Comparison of ENCODE assay signal across 14 cellular contexts in the genomic region with DNA sequence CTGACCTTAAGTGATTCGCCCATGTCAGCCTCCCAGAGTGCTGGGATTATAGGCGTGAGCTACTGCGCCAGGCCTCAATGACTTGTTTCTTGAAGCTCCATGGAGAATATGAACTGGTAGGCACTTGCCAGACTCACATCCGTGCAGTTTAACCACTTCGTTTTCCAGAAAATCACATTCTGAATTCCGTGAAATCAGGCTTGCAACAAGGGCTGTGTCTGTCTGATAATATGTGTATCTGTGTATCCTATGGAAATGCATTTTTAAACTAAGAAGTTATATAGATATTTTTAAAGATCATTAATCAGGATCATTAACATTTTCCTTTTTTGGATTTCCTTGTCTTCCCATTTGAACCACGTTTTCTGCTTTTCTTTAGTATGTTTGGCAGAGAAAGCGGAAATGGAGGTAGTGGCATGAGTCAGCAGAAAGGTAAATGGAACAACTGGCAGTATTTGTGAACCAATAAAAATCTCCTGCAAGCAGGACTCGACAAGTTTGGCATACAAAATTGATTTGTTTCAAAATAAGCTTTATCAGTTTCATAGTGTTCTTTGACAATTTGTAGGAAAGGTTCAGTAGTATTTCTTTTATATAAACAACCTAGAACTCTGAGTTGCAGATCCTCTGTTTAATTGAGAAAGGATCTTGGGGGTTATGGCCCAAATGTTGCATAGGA. TPM values are rescaled to one million over a fixed set of nuclear protein-coding genes. Genes with fewer than 3 reads are reported as not detected.
DNase-seq lines count a peak whose midpoint lies in the region; ATAC-seq, FAIRE-seq and TF ChIP-seq lines count a peak whose summit lies in the region.
"Had no signal": no experiment of that assay in that cellular context is flagged by ENCODE, and none has a peak within 500 bp of the region (broad histone marks: within the 10 kb centered on the region; RNA-seq: fewer than 3 reads in every experiment).

No MANE protein-coding gene starts in this region.

- intact Hi-C loops in GM12878 (cut with micrococcal nuclease; ENCODE audit: unreplicated experiment), result no loop called here

- no peak overlapping the region for H3K4me3 ChIP-seq in CD8-positive, alpha-beta memory T cell (ENCODE audit: low read length)
- H3K4me3 ChIP-seq in HUES64 (ENCODE audit: low read length) (no peak overlapping the region), GM12878 (no peak overlapping the region), mesendoderm (ENCODE audit: low read length) (no peak overlapping the region)

- H2AFZ ChIP-seq in GM12878 (ENCODE audit: control insufficient read depth, low read depth, low read length), result no peak overlapping the region

- no peak for TF ChIP-seq RAD21 in GM12878 (IDR thresholded peaks at IDR 0.05; ENCODE audit: insufficient read depth, low read depth, low read length)

- no peaks in the 10 kb centered on the region for H3K9me3 Mint-ChIP-seq in CD8-positive, alpha-beta memory T cell
- H3K9me3 Mint-ChIP-seq: CD4-positive, alpha-beta memory T cell had no signal

- no peak overlapping the region for H2BK120ac ChIP-seq in mesendoderm (ENCODE audit: low read depth, low read length)

- peaks cover 9% of the 10 kb centered on the region for H3K36me3 ChIP-seq in CD8-positive, alpha-beta memory T cell (ENCODE audit: insufficient read depth, low read length)
- H3K36me3 ChIP-seq in HUES64 (ENCODE audit: insufficient read depth, low read length) (peaks cover 13% of the 10 kb centered on the region), GM12878 (ENCODE audit: control insufficient read depth in 2 of 2, insufficient read depth in 2 of 2, low read length in 1 of 2) (peaks cover 8 to 21% of the 10 kb centered on the region in 2 experiments), mesendoderm (ENCODE audit: control insufficient read depth, insufficient read depth, low read length) (no peaks in the 10 kb centered on the region)

- no TSS peak for BruUV-seq in GM12878 (replicated peaks; lab: Mats Ljungman, UMichigan)

- peak overlapping the region; percentile 48 for H3K27ac ChIP-seq in CD8-positive, alpha-beta memory T cell (ENCODE audit: low read depth, low read length)
- peak overlapping the region; percentile 83 for H3K27ac ChIP-seq in HUES64 (ENCODE audit: low read depth, low read length)
- H3K27ac ChIP-seq in GM12878 (ENCODE audit: control insufficient read depth, insufficient read depth), result peak overlapping the region; percentile 53; the same call in 1 of the 2 replicates
- H3K27ac ChIP-seq in mesendoderm (ENCODE audit: low read depth, low read length), result no peak overlapping the region

- H3K23ac ChIP-seq in mesendoderm (ENCODE audit: low read length), result no peak overlapping the region

- H3K4me3 Mint-ChIP-seq in CD8-positive, alpha-beta memory T cell, result no peak overlapping the region
- H3K4me3 Mint-ChIP-seq: CD4-positive, alpha-beta memory T cell had no signal

- H3K27me3 ChIP-seq in CD8-positive, alpha-beta memory T cell (ENCODE audit: insufficient read depth, low read length, poor library complexity, severe bottlenecking), result no peaks in the 10 kb centered on the region
- H3K27me3 ChIP-seq in HUES64 (ENCODE audit: insufficient read depth, low read length) (no peaks in the 10 kb centered on the region), GM12878 (replicated peaks in 1 of 2; ENCODE audit: control insufficient read depth in 2 of 2, insufficient read depth in 2 of 2, low read length in 1 of 2) (no peaks in the 10 kb centered on the region), mesendoderm (ENCODE audit: insufficient read depth, low read length, poor library complexity) (no peaks in the 10 kb centered on the region)

- peaks cover 21% of the 10 kb centered on the region for H3K4me1 ChIP-seq in CD8-positive, alpha-beta memory T cell (ENCODE audit: insufficient read depth, low read length)
- H3K4me1 ChIP-seq in HUES64 (ENCODE audit: insufficient read depth, low read length) (peaks cover 71% of the 10 kb centered on the region), GM12878 (ENCODE audit: control insufficient read depth, insufficient read depth, low read length) (peaks cover 25% of the 10 kb centered on the region), mesendoderm (ENCODE audit: control insufficient read depth, low read depth, low read length) (peaks cover 3% of the 10 kb centered on the region)

- H3K27me3 Mint-ChIP-seq in CD8-positive, alpha-beta memory T cell, result no peaks in the 10 kb centered on the region
- H3K27me3 Mint-ChIP-seq: CD4-positive, alpha-beta memory T cell had no signal

- H4K5ac ChIP-seq in mesendoderm (ENCODE audit: low read length), result no peak overlapping the region

- H3K4ac ChIP-seq in mesendoderm (ENCODE audit: low read depth, low read length), result peak overlapping the region; percentile 52

- H3K56ac ChIP-seq in mesendoderm (ENCODE audit: low read length), result peak overlapping the region; percentile 4

- TF ChIP-seq CTCF in GM12878 (IDR thresholded peaks at IDR 0.05 in 2 of 3, conservative IDR thresholded peaks at IDR 0.05 in 1 of 3; ENCODE audit: control insufficient read depth in 2 of 3, extremely low read depth in 1 of 3, insufficient read depth in 1 of 3, low read depth in 3 of 3, low read length in 3 of 3), result no peak

- TF ChIP-seq EP300 in GM12878 (IDR thresholded peaks at IDR 0.05; ENCODE audit: borderline replicate concordance in 1 of 2, control insufficient read depth in 1 of 2, low read depth in 2 of 2, low read length in 2 of 2), result no peak

- peaks cover 12% of the 10 kb centered on the region for H3K79me1 ChIP-seq in mesendoderm (ENCODE audit: low read length)

- no peak for TF ChIP-seq POLR2A in GM12878 (IDR thresholded peaks at IDR 0.05; ENCODE audit: low read depth, low read length)

- H4K20me1 ChIP-seq in GM12878 (ENCODE audit: control insufficient read depth, insufficient read depth), result no peaks in the 10 kb centered on the region

- H3K4me2 ChIP-seq in GM12878 (ENCODE audit: control insufficient read depth, insufficient read depth) (peak overlapping the region; percentile 44), mesendoderm (ENCODE audit: low read length) (no peak overlapping the region)

- H4K8ac ChIP-seq in mesendoderm (ENCODE audit: low read depth, low read length), result no peak overlapping the region

- WGBS in HUES64, result 86% methylated on average over 9 of the region's 9 CpGs
- WGBS in GM12878 (ENCODE audit: insufficient coverage, insufficient replicate concordance, low lambda C conversion rate, missing lambda C conversion rate), result 86% methylated on average over 9 of the region's 9 CpGs
- WGBS in mesendoderm (ENCODE audit: extremely low coverage, insufficient coverage, low lambda C conversion rate), result no CpG with 5 or more reads among the region's 9 CpGs

- H2BK15ac ChIP-seq in mesendoderm (replicated peaks; ENCODE audit: low read depth), result no peak overlapping the region

- RAD21 ChIA-PET in GM12878 (lab: Charles Lee; ENCODE audit: unreplicated experiment), result no interaction called here

- peaks cover 36 to 62% (median 53%) of the 10 kb centered on the region in 3 donors for H3K4me1 Mint-ChIP-seq in CD8-positive, alpha-beta memory T cell

- in situ Hi-C loops in GM12878 (cut with MboI), result no loop called here

- POLR2A ChIA-PET in CD8-positive, alpha-beta memory T cell (lab: Charles Lee), result no interaction called here
- POLR2A ChIA-PET in GM12878 (lab: Charles Lee), result interaction anchor here (0.7 kb wide), 1 partner anchor 125 kb away, joined by 4 read pairs; no protein-coding TSS in a partner anchor

- peaks cover 86% of the 10 kb centered on the region for H3K79me2 ChIP-seq in GM12878 (ENCODE audit: control insufficient read depth, insufficient read depth, low read length)
- peaks cover 64% of the 10 kb centered on the region for H3K79me2 ChIP-seq in mesendoderm (ENCODE audit: control insufficient read depth, insufficient read depth, low read length)

- no peak for ATAC-seq in GM12878
- no peak for ATAC-seq in stimulated activated naive CD8-positive, alpha-beta T cell treated with anti-CD3 and anti-CD28 coated beads, Interleukin-15, Interleukin-2, amounts not matched to agents 100 U/mL and 50 U/mL, for 24 hours

- no peak overlapping the region for H3K27ac Mint-ChIP-seq in CD8-positive, alpha-beta memory T cell
- H3K27ac Mint-ChIP-seq: CD4-positive, alpha-beta memory T cell had no signal

- H3K9me3 ChIP-seq in CD8-positive, alpha-beta memory T cell (ENCODE audit: low read length), result no peaks in the 10 kb centered on the region
- H3K9me3 ChIP-seq in HUES64 (ENCODE audit: insufficient read depth, low read depth, low read length) (no peaks in the 10 kb centered on the region), GM12878 (replicated peaks; ENCODE audit: control insufficient read depth, insufficient read depth, low read length) (no peaks in the 10 kb centered on the region; the same call in 2 of the 3 replicates)

- DNase-seq in CD8-positive, alpha-beta memory T cell, result no peak
- DNase-seq in GM12878 (ENCODE audit: low read depth, low spot score) (no peak), mesendoderm (no peak), HTR-8/SVneo (ENCODE audit: insufficient read length, low spot score) (no peak), COLO829 (ENCODE audit: low spot score) (no peak), SIG-M5 treated with dmso at 0.1 percent for 504 hours (lab: John Stamatoyannopoulos, UW; ENCODE audit: unreplicated experiment) (no peak)
- no peak for DNase-seq in stimulated activated naive CD8-positive, alpha-beta T cell treated with anti-CD3 and anti-CD28 coated beads, Interleukin-15, Interleukin-2, amounts not matched to agents 100 U/mL and 50 U/mL, for 24 hours
- DNase-seq: activated T-cell treated with anti-CD3 and anti-CD28 coated beads, Interleukin-2, amount 50 U/mL, for 48 hours; CD4-positive, alpha-beta memory T cell; foreskin fibroblast; NCI-H748 treated with DMSO at 0.1 percent for 48 hours; retina had no signal

- H3K9ac ChIP-seq in HUES64 (ENCODE audit: low read depth, low read length) (peak overlapping the region; percentile 39), GM12878 (ENCODE audit: control insufficient read depth, insufficient read depth, low read length) (no peak overlapping the region), mesendoderm (ENCODE audit: low read length) (no peak overlapping the region)

- no peak overlapping the region for H2AK5ac ChIP-seq in mesendoderm (ENCODE audit: low read length)

- peaks cover 0 to 21% (median 2%) of the 10 kb centered on the region in 3 donors for H3K36me3 Mint-ChIP-seq in CD8-positive, alpha-beta memory T cell

- SMC1A ChIA-PET in GM12878 (lab: Charles Lee; ENCODE audit: uncharacterized antibody, unreplicated experiment), result interaction anchor here (1.1 to 12.2 kb wide), 6 partner anchors 19 to 239 kb away, joined by 3 to 129 read pairs (median 4); no protein-coding TSS in a partner anchor

- CTCF ChIA-PET in CD8-positive, alpha-beta memory T cell (lab: Charles Lee), result interaction anchor here (1.2 kb wide), 1 partner anchor 61 kb away, joined by 3 read pairs; no protein-coding TSS in a partner anchor
- CTCF ChIA-PET in GM12878 (lab: Yijun Ruan, JAX), result interaction anchor here (0.6 to 5.3 kb wide), 3 partner anchors 111 to 238 kb away, joined by 3 to 33 read pairs (median 16); no protein-coding TSS in a partner anchor

- peak overlapping the region; percentile 80 for H3K18ac ChIP-seq in mesendoderm (ENCODE audit: low read length)

- no peak for FAIRE-seq in GM12878 (lab: Jason Lieb, UNC)
- no peak for FAIRE-seq in HTR-8/SVneo (lab: Jason Lieb, UNC)
- FAIRE-seq: TTC549 had no signal

- no peak overlapping the region for H2BK5ac ChIP-seq in mesendoderm (ENCODE audit: low read length)

RNA-seq across cellular contexts. Expression of a gene that starts 33.0 kb away (rescaled TPM):
- 100 to 1,000 TPM; 143 to 146 TPM for total RNA-seq in CD8-positive, alpha-beta memory T cell
- polyA plus RNA-seq in CD8-positive, alpha-beta memory T cell, result 86.1 TPM
- polyA plus RNA-seq in HUES64 (2013, experiment 1 of 2), result 101 TPM
- 109 TPM for polyA plus RNA-seq in HUES64 (2013, experiment 2 of 2)
- total RNA-seq in GM12878 (2013; cell fraction: nucleolus; rRNA removed), result 199 and 215 TPM in 2 replicates
- total RNA-seq in GM12878 (2014; rRNA removed), result 70.7 and 77.3 TPM in 2 replicates
- 80.8 and 85.2 TPM in 2 replicates for total RNA-seq in GM12878 (2014; rRNA removed; fragmentation: Illumina TruSeq; extraction: Trizol)
- 119 and 122 TPM in 2 replicates for total RNA-seq in GM12878 (2021)
- polyA plus RNA-seq in GM12878 (2011; ENCODE audit: low read depth), result 47.5 TPM
- polyA plus RNA-seq in GM12878 (2011; rRNA removed), result 74.7 and 125 TPM in 2 replicates
- 121 and 122 TPM in 2 replicates for polyA plus RNA-seq in GM12878 (2011; cell fraction: cytosol; rRNA removed)
- polyA plus RNA-seq in GM12878 (2011; cell fraction: nucleus; rRNA removed), result 109 and 126 TPM in 2 replicates
- 67.1 and 71.5 TPM in 2 replicates for polyA plus RNA-seq in GM12878 (2012)
- 133 and 198 TPM in 2 replicates for polyA plus RNA-seq in GM12878 (2014; fragmentation: Illumina TruSeq; extraction: Trizol)
- 10 to 100 TPM; 46.1 to 47.7 TPM for polyA plus RNA-seq in GM12878 (2014; fragmentation: Nextera tagmentation; extraction: Ambion mirVana)
- 87.5 and 87.9 TPM in 2 replicates for polyA plus RNA-seq in GM12878 (2014; rRNA removed)
- polyA plus RNA-seq in GM12878 (2016; fragmentation: Nextera tagmentation; extraction: Ambion mirVana), result 100 to 1,000 TPM; 143 to 160 TPM
- 227 and 233 TPM in 2 replicates for polyA minus RNA-seq in GM12878 (2011; rRNA and poly(A)+ RNA removed)
- polyA minus RNA-seq in GM12878 (2011; cell fraction: cytosol; rRNA and poly(A)+ RNA removed), result 47.4 and 71.6 TPM in 2 replicates
- 39.7 and 77.1 TPM in 2 replicates for polyA minus RNA-seq in GM12878 (2011; cell fraction: nucleus; rRNA and poly(A)+ RNA removed)
- polyA plus RNA-seq in mesendoderm (2013, experiment 1 of 2), result 157 TPM
- polyA plus RNA-seq in mesendoderm (2013, experiment 2 of 2), result 159 TPM
